Comparison of ENCODE assay signal across 35 cellular contexts in the genomic region with DNA sequence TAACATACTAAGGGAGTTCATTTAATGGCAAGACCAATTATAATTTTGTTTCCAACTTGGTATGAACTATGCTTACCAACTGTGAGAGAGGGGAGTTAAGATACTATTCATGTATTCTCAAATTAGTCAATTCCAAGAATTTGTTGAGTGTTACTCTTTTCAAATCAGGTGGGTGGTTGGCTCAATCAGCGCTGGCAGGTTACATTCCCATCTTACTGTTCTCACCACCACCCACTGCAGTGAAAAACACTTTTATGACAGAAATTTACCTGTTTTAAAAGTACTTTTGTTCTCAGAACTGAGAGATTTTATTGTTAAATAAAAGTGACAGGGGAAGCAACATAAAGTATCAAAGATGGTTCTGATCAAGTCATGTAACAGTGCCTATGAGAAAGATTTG.
"Had no signal": no experiment of that assay in that cellular context is flagged by ENCODE, and none has a peak within 500 bp of the region (broad histone marks: within the 10 kb centered on the region; RNA-seq: fewer than 3 reads in every experiment).

No MANE protein-coding gene starts in this region.

- H3K27me3 ChIP-seq: MG63 had no signal

- H3K4me3 ChIP-seq: MG63 had no signal

- H3K36me3 ChIP-seq: MG63 had no signal

- H3K9me3 ChIP-seq: MG63 had no signal

- DNase-seq: Karpas-422, Kasumi-1, MG63, MM.1S, MV-4-11, NCI-H1048, NCI-H1092, NCI-H1092 treated with DMSO at 0.1 percent for 48 hours, NCI-H1105, NCI-H1105 treated with DMSO at 0.1 percent for 48 hours, NCI-H1417, NCI-H1417 treated with DMSO at 0.1 percent for 48 hours, NCI-H1436, NCI-H1436 treated with DMSO at 0.1 percent for 48 hours, NCI-H146, NCI-H1694, NCI-H1694 treated with DMSO at 0.1 percent for 48 hours, NCI-H187, NCI-H187 treated with DMSO at 0.1 percent for 48 hours, NCI-H1930, NCI-H2029, NCI-H2029 treated with DMSO at 0.1 percent for 48 hours, NCI-H2081, NCI-H2081 treated with DMSO at 0.1 percent for 48 hours, NCI-H2107, NCI-H2171, NCI-H2171 treated with DMSO at 0.1 percent for 48 hours, NCI-H2227 treated with DMSO at 0.1 percent for 48 hours, NCI-H226, NCI-H345, NCI-H446, NCI-H446 treated with DMSO at 0.1 percent for 48 hours, NCI-H510A, NCI-H510A treated with DMSO at 0.1 percent for 48 hours had no signal

- H3K4me2 ChIP-seq: KMS-11 had no signal

- H3K9ac ChIP-seq: KMS-11 had no signal

- H3K27ac ChIP-seq: KMS-11 had no signal
